8 cellular contexts compared by ENCODE assay signal in genomic region chr9:124658165-124659017, GRCh38.
DNase-seq lines count a peak whose midpoint lies in the region; ATAC-seq and TF ChIP-seq lines count a peak whose summit lies in the region.

No MANE protein-coding gene starts in this region.

- intact Hi-C loops in ascending aorta (cut with DNase I): loop anchor here (10.0 kb wide), 1 partner anchor 196 kb away; the partner anchor contains the start of gene WDR38
- intact Hi-C loops in left ventricle myocardium superior (cut with micrococcal nuclease): no loop called here

- DNase-seq in Daoy (ENCODE audit: low read depth): peak; percentile 99
- DNase-seq in KBM-7: peak; percentile 93
- DNase-seq in ascending aorta (ENCODE audit: low spot score in 2 of 2): peak; percentile 19 to 87
- peak; percentile 58 for DNase-seq in left ventricle myocardium superior
- DNase-seq in pons (ENCODE audit: low spot score): peak; percentile 98

- H3K4me1 ChIP-seq in ascending aorta: peaks cover 0 to 4% of the 10 kb centered on the region in 2 donors

- H3K36me3 ChIP-seq in ascending aorta: no peaks in the 10 kb centered on the region

- H3K27ac ChIP-seq in ascending aorta: peak overlapping the region; percentile 66 to 79

- peak overlapping the region; percentile 56 to 68 for H3K4me3 ChIP-seq in ascending aorta

- H3K27me3 ChIP-seq in ascending aorta: no peaks in the 10 kb centered on the region

- TF ChIP-seq CTCF in ascending aorta (IDR thresholded peaks at IDR 0.05): no peak

- in situ Hi-C loops in KBM-7 (cut with MboI; ENCODE audit: low pct_unique_long_range_greater_than_20kb, low sequenced_read_pairs): no loop called here

- ATAC-seq in GM21717 (IDR thresholded peaks at IDR 0.05; ENCODE audit: unreplicated experiment) (peak; percentile 81), left ventricle myocardium superior (peak; percentile 96), GM19351 (IDR thresholded peaks at IDR 0.05; ENCODE audit: unreplicated experiment) (no peak)

- no peaks in the 10 kb centered on the region for H3K9me3 ChIP-seq in ascending aorta

TF ChIP-seq in PFSK-1, 5 proteins besides CTCF, POLR2A, EP300 and RAD21:
- peak; percentile 99 for TF ChIP-seq TAF1 (IDR thresholded peaks at IDR 0.05; ENCODE audit: borderline replicate concordance, insufficient read depth, low read length)
- no peak for TF ChIP-seq FOXP2 (optimal IDR thresholded peaks at IDR 0.05; ENCODE audit: borderline replicate concordance, extremely low read depth, extremely low read length, insufficient read depth)
- peak in 1 of 2 experiments; percentile 66; a peak in 2 of 4 replicates for TF ChIP-seq REST (IDR thresholded peaks at IDR 0.05; ENCODE audit: insufficient read depth in 1 of 2, low read depth in 2 of 2, low read length in 2 of 2)
- TF ChIP-seq SIN3A (IDR thresholded peaks at IDR 0.05; ENCODE audit: borderline replicate concordance, insufficient read depth, low read length): peak; percentile 61; the same call in 1 of the 2 replicates
- TF ChIP-seq POLR2AphosphoS5 (IDR thresholded peaks at IDR 0.05; ENCODE audit: low read depth, low read length): peak; percentile 100
